In the genomic region with DNA sequence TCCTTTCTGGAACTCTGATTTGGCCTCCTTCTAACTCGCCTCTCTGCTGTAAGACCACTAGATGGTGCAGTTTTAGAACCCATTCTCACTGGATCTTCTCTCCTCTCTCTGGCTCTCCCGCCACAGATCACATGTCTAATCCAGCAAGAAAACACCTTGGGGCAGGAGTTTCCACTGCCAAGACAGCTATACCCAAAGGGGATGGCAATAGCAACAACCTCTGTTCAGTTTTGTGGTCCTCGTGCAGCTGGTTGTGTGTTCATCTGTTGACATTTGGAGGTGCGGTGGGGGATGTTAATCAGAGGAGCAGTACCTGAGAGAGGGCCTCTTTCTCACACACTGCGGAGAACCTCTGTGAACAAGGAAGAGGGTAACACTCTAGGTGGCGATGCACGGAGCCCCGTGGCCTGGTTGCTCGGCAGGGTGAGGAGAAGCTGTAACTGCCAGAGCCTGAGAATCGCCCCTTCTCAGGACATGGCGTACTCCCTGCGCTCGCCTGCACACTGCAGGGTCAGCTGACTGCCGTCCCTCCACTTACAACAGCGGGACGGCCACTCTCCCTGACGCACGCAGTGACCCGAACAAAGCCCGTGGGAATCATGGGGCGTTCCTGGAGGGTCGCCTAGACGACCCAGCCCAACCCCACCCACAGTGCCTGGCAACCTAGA, we compare ENCODE assay signal across 9 cellular contexts. TPM values are rescaled to one million over a fixed set of nuclear protein-coding genes. Genes with fewer than 3 reads are reported as not detected.
DNase-seq lines count a peak whose midpoint lies in the region; ATAC-seq and TF ChIP-seq lines count a peak whose summit lies in the region.
"Had no signal": no experiment of that assay in that cellular context is flagged by ENCODE, and none has a peak within 500 bp of the region (broad histone marks: within the 10 kb centered on the region; RNA-seq: fewer than 3 reads in every experiment).

A gene (plus strand): TSS at position 666 of the 668 bp plus-strand sequence. CDS start 25 bp downstream, outside the sequence.

- in situ Hi-C loops in ACHN (cut with HindIII; ENCODE audit: low pct_ligation_motif_present, low pct_unique_long_range_greater_than_20kb, low sequenced_read_pairs): no loop called here
- in situ Hi-C loops in transverse colon (cut with MboI; ENCODE audit: low pct_ligation_motif_present in 1 of 4, low pct_unique_long_range_greater_than_20kb in 1 of 4, low sequenced_read_pairs in 3 of 4): no loop called here

- ATAC-seq in HG02571 (IDR thresholded peaks at IDR 0.05; ENCODE audit: unreplicated experiment): peak; percentile 62

- 14 to 82% methylated on average over 2 to 23 of the region's 23 CpGs for WGBS in transverse colon (ENCODE audit: low coverage in 1 of 2), 2 donors

- H3K36me3 ChIP-seq in ascending aorta (no peaks in the 10 kb centered on the region), transverse colon (no peaks in the 10 kb centered on the region)
- H3K36me3 ChIP-seq: suprapubic skin had no signal

- H3K4me3 ChIP-seq in ascending aorta (no peak within 1 kb of the TSS), transverse colon (no peak within 1 kb of the TSS)
- H3K4me3 ChIP-seq: suprapubic skin had no signal

- no peaks in the 10 kb centered on the region for H3K4me1 ChIP-seq in ascending aorta
- no peaks in the 10 kb centered on the region for H3K4me1 ChIP-seq in transverse colon

- H3K9me3 ChIP-seq in ascending aorta: no peaks in the 10 kb centered on the region
- no peaks in the 10 kb centered on the region for H3K9me3 ChIP-seq in transverse colon
- H3K9me3 ChIP-seq: suprapubic skin had no signal

- no peak for TF ChIP-seq EP300 in transverse colon (IDR thresholded peaks at IDR 0.05; ENCODE audit: low read depth)

- TF ChIP-seq CTCF in ascending aorta (IDR thresholded peaks at IDR 0.05) (peak in 2 of 3 experiments; percentile 8 to 37), transverse colon (IDR thresholded peaks at IDR 0.05) (peak; percentile 37 to 69 (median 54))

- H3K27me3 ChIP-seq in ascending aorta (no peaks in the 10 kb centered on the region), transverse colon (no peaks in the 10 kb centered on the region)
- H3K27me3 ChIP-seq: suprapubic skin had no signal

- intact Hi-C loops in ascending aorta (cut with DNase I) (no loop called here), transverse colon (cut with DNase I; ENCODE audit: low total_unique reads) (no loop called here)

- H3K27ac ChIP-seq in ascending aorta (no peak within 1 kb of the TSS), transverse colon (no peak within 1 kb of the TSS)
- H3K27ac ChIP-seq: suprapubic skin had no signal

- no peak for TF ChIP-seq POLR2A in transverse colon (IDR thresholded peaks at IDR 0.05)

- DNase-seq in ACHN (peak; percentile 36), GM03348 (ENCODE audit: low spot score) (peak; percentile 87), NCI-H2107 (lab: John Stamatoyannopoulos, UW) (peak; percentile 48), ascending aorta (ENCODE audit: low spot score in 2 of 2) (no peak), inferior parietal cortex (ENCODE audit: extremely low spot score) (peak; percentile 19), transverse colon (peak; percentile 12), OCI-M2 (lab: John Stamatoyannopoulos, UW; ENCODE audit: unreplicated experiment) (no peak)

RNA-seq across cellular contexts. Expression of the gene that starts here (rescaled TPM):
- not detected for total RNA-seq in ascending aorta
- total RNA-seq in transverse colon: not detected
- total RNA-seq: suprapubic skin had no signal

Comparison
In these comparisons a context has a peak if more than half of its experiments do, and no peak if none do; other contexts are left out.
1. Peak in DNase-seq in transverse colon; RNA of the gene not detected or under 1 TPM.
2. DNase-seq: peak in ACHN (single experiment), GM03348 (single experiment), NCI-H2107 (single experiment) and inferior parietal cortex (single experiment); none in ascending aorta (0 of 2) and OCI-M2 (single experiment).